Comparison of ENCODE assay signal across 8 cellular contexts in genomic region chr3:62319570-62320243, GRCh38. TPM values are rescaled to one million over a fixed set of nuclear protein-coding genes. Genes with fewer than 3 reads are reported as not detected.
DNase-seq lines count a peak whose midpoint lies in the region.

No MANE protein-coding gene starts in this region.

- no peak overlapping the region for H2AFZ ChIP-seq in ACC112 (ENCODE audit: low read length, unreplicated experiment)

- no peaks in the 10 kb centered on the region for H3K27me3 ChIP-seq in ACC112 (ENCODE audit: insufficient read depth, low read length)
- H3K27me3 ChIP-seq in HUES64 (ENCODE audit: insufficient read depth, low read length), result no peaks in the 10 kb centered on the region
- H3K27me3 ChIP-seq in adipocyte (replicated peaks; ENCODE audit: control insufficient read depth, insufficient read depth, low read length), result no peaks in the 10 kb centered on the region
- no peaks in the 10 kb centered on the region for H3K27me3 ChIP-seq in mucosa of rectum (ENCODE audit: control insufficient read depth in 2 of 2, insufficient read depth in 2 of 2, low read length in 2 of 2)

- H3K9me3 ChIP-seq in HUES64 (ENCODE audit: insufficient read depth, low read depth, low read length), result peaks cover 2% of the 10 kb centered on the region; the same call in 1 of the 2 replicates
- no peaks in the 10 kb centered on the region for H3K9me3 ChIP-seq in adipocyte (ENCODE audit: control insufficient read depth, low read length)
- H3K9me3 ChIP-seq in mucosa of rectum (ENCODE audit: control insufficient read depth in 2 of 2, low read length in 2 of 2), result peaks cover 0 to 6% of the 10 kb centered on the region in 2 donors

- peaks cover 6% of the 10 kb centered on the region for H3K36me3 ChIP-seq in ACC112 (ENCODE audit: insufficient read depth, low read length)
- H3K36me3 ChIP-seq in HUES64 (ENCODE audit: insufficient read depth, low read length), result peaks cover 18% of the 10 kb centered on the region
- H3K36me3 ChIP-seq in adipocyte (ENCODE audit: control insufficient read depth, insufficient read depth, low read length, severe bottlenecking), result peaks cover 7% of the 10 kb centered on the region
- no peaks in the 10 kb centered on the region for H3K36me3 ChIP-seq in mucosa of rectum (ENCODE audit: control insufficient read depth in 2 of 2, insufficient read depth in 2 of 2, low read length in 2 of 2)

- H3K9ac ChIP-seq in HUES64 (ENCODE audit: low read depth, low read length) (no peak overlapping the region), adipocyte (ENCODE audit: low read length) (no peak overlapping the region), mucosa of rectum (ENCODE audit: low read depth in 1 of 2, low read length in 2 of 2) (no peak overlapping the region)

- no peaks in the 10 kb centered on the region for H3K79me2 ChIP-seq in ACC112 (ENCODE audit: control insufficient read depth, insufficient read depth, low read length, unreplicated experiment)

- H3K4me3 ChIP-seq in ACC112 (ENCODE audit: low read depth, low read length) (peak overlapping the region; percentile 93), HUES64 (ENCODE audit: low read length) (peak overlapping the region; percentile 87), adipocyte (ENCODE audit: low read length) (peak overlapping the region; percentile 97), mucosa of rectum (ENCODE audit: low read length in 2 of 2) (peak overlapping the region; percentile 67 to 77)

- H3K27ac ChIP-seq in ACC112 (ENCODE audit: low read depth, low read length) (no peak overlapping the region), HUES64 (ENCODE audit: low read depth, low read length) (no peak overlapping the region), mucosa of rectum (ENCODE audit: low read depth in 2 of 2, low read length in 2 of 2) (no peak overlapping the region)

- no peaks in the 10 kb centered on the region for H3K4me1 ChIP-seq in ACC112 (ENCODE audit: control insufficient read depth, insufficient read depth, low read length, unreplicated experiment)
- H3K4me1 ChIP-seq in HUES64 (ENCODE audit: insufficient read depth, low read length), result peaks cover 5% of the 10 kb centered on the region; the same call in 1 of the 2 replicates
- peaks cover 5% of the 10 kb centered on the region for H3K4me1 ChIP-seq in adipocyte (ENCODE audit: control insufficient read depth, insufficient read depth, low read length)
- no peaks in the 10 kb centered on the region for H3K4me1 ChIP-seq in mucosa of rectum (ENCODE audit: control insufficient read depth in 2 of 2, insufficient read depth in 2 of 2, low read length in 2 of 2)

- DNase-seq in adipocyte (ENCODE audit: low read depth) (no peak), LoVo (ENCODE audit: low spot score) (no peak), foreskin melanocyte (no peak), GM19238 (ENCODE audit: insufficient read length, low spot score) (no peak)
- DNase-seq in stimulated activated CD4-positive, alpha-beta T cell treated with anti-CD3 and anti-CD28 coated beads, Interleukin-4, amount 100 ng/mL, for 4 hours, result no peak

- 81% methylated on average over 6 of the region's 7 CpGs for WGBS in HUES64

RNA-seq across cellular contexts. Expression of gene FEZF2, which starts 53.6 kb away (rescaled TPM):
- 0.35 TPM for polyA plus RNA-seq in HUES64 (2013, experiment 1 of 2)
- 0.44 TPM for polyA plus RNA-seq in HUES64 (2013, experiment 2 of 2)
